Comparison of ENCODE assay signal across 29 cellular contexts in the genomic region with DNA sequence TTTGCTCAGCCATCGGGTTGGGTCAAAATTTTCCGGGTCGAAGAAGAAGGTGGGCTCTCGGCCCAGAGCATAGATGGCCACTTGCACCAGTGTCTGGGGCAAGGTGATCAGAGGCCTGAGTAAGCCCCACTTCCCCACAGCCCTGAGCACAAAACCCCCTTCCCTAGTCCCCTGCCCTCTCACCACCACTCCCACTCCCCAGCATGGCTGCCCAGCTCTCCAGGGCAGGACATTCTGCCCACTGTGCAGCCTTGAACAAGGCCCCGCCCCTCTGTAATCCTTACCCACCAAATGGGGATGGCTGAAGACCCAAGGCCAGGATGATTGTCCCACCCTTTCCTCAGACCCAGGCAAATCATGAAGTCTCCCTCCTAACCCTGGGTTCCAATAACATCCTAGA. TPM values are rescaled to one million over a fixed set of nuclear protein-coding genes. Genes with fewer than 3 reads are reported as not detected.
"Had no signal": no experiment of that assay in that cellular context is flagged by ENCODE, and none has a peak within 500 bp of the region (broad histone marks: within the 10 kb centered on the region; RNA-seq: fewer than 3 reads in every experiment).

No MANE protein-coding gene starts in this region.

- DNase-seq: activated CD4-positive, alpha-beta T cell treated with anti-CD3 and anti-CD28 coated beads, Interleukin-2, amount 10 ng/mL, durations not matched to agents 24 days and 14 days; activated CD4-positive, alpha-beta T cell treated with anti-CD3 and anti-CD28 coated beads, Interleukin-2, amount 50 U/mL, for 4 hours; activated CD8-positive, alpha-beta T cell treated with anti-CD3 and anti-CD28 coated beads for 36 hours; activated gamma-delta T cell; activated naive CD4-positive, alpha-beta T cell treated with Interleukin-2 at 50 U/mL for 16 hours; activated naive CD8-positive, alpha-beta T cell treated with anti-CD3 and anti-CD28 coated beads, Interleukin-2, amount 10 ng/mL, durations not matched to agents 7 days and 5 days; activated T-cell treated with anti-CD3 and anti-CD28 coated beads, Interleukin-2, amount 50 U/mL, for 1 hour; body of pancreas; cerebellar nuclear complex; NCI-H1092 treated with DMSO at 0.1 percent for 48 hours; NCI-H1417; NCI-H146; NCI-H187; NCI-H2029 treated with DMSO at 0.1 percent for 48 hours; NCI-H2107; NCI-H2171; NCI-H510A; NCI-H526; NCI-H748 treated with DMSO at 0.1 percent for 48 hours; NK-92 treated with Interleukin-12 subunit alpha and Interleukin-12 subunit beta, amount 100 ng/mL, for 24 hours; PC-3; Right ventricle myocardium superior; T1000; WERI-Rb-1 had no signal

- H3K4me3 ChIP-seq: body of pancreas, breast epithelium had no signal

- H3K9me3 ChIP-seq: body of pancreas, breast epithelium had no signal

- ATAC-seq: activated CD8-positive, alpha-beta T cell treated with anti-CD3 and anti-CD28 coated beads for 36 hours; body of pancreas; PC-3 had no signal

- H3K27ac Mint-ChIP-seq: activated CD4-positive, alpha-beta T cell treated with anti-CD3 and anti-CD28 coated beads, Interleukin-2, amount 10 ng/mL, durations not matched to agents 24 days and 14 days; activated CD8-positive, alpha-beta T cell treated with anti-CD3 and anti-CD28 coated beads for 36 hours; activated naive CD4-positive, alpha-beta T cell treated with anti-CD3 and anti-CD28 coated beads, Interleukin-2, amount 50 U/mL, for 24 hours; activated naive CD8-positive, alpha-beta T cell treated with anti-CD3 and anti-CD28 coated beads, Interleukin-2, amount 10 ng/mL, durations not matched to agents 7 days and 5 days; activated T-helper 2 cell treated with anti-CD3 and anti-CD28 coated beads, Interferon-gamma antibody, Interleukin-2, Interleukin-4, amounts not matched to agents 10 μg/mL and 5 μg/mL and 100 μg/mL, durations not matched to agents 14 hours and 24 hours and 36 hours had no signal

- H3K27ac ChIP-seq: body of pancreas, breast epithelium, WERI-Rb-1 had no signal

- H3K36me3 Mint-ChIP-seq: activated naive CD4-positive, alpha-beta T cell treated with anti-CD3 and anti-CD28 coated beads, Interleukin-2, amount 50 U/mL, for 24 hours; activated naive CD8-positive, alpha-beta T cell treated with anti-CD3 and anti-CD28 coated beads, Interleukin-2, amount 10 ng/mL, durations not matched to agents 7 days and 5 days had no signal

- H3K27me3 Mint-ChIP-seq: activated CD4-positive, alpha-beta T cell treated with anti-CD3 and anti-CD28 coated beads, Interleukin-2, amount 10 ng/mL, durations not matched to agents 24 days and 14 days; activated CD8-positive, alpha-beta T cell treated with anti-CD3 and anti-CD28 coated beads for 36 hours; activated naive CD4-positive, alpha-beta T cell treated with anti-CD3 and anti-CD28 coated beads, Interleukin-2, amount 50 U/mL, for 24 hours had no signal

- H3K4me3 Mint-ChIP-seq: activated CD4-positive, alpha-beta T cell treated with anti-CD3 and anti-CD28 coated beads, Interleukin-2, amount 10 ng/mL, durations not matched to agents 24 days and 14 days; activated CD8-positive, alpha-beta T cell treated with anti-CD3 and anti-CD28 coated beads for 36 hours; activated naive CD4-positive, alpha-beta T cell treated with anti-CD3 and anti-CD28 coated beads, Interleukin-2, amount 50 U/mL, for 24 hours; activated naive CD8-positive, alpha-beta T cell treated with anti-CD3 and anti-CD28 coated beads, Interleukin-2, amount 10 ng/mL, durations not matched to agents 7 days and 5 days had no signal

- H3K4me1 Mint-ChIP-seq: activated CD4-positive, alpha-beta T cell treated with anti-CD3 and anti-CD28 coated beads, Interleukin-2, amount 10 ng/mL, durations not matched to agents 24 days and 14 days; activated naive CD4-positive, alpha-beta T cell treated with anti-CD3 and anti-CD28 coated beads, Interleukin-2, amount 50 U/mL, for 24 hours; activated naive CD8-positive, alpha-beta T cell treated with anti-CD3 and anti-CD28 coated beads, Interleukin-2, amount 10 ng/mL, durations not matched to agents 7 days and 5 days had no signal

- H3K27me3 ChIP-seq: body of pancreas, breast epithelium had no signal

- H3K4me1 ChIP-seq: body of pancreas, breast epithelium had no signal

- H3K36me3 ChIP-seq: breast epithelium, WERI-Rb-1 had no signal

- H3K9me3 Mint-ChIP-seq: activated CD4-positive, alpha-beta T cell treated with anti-CD3 and anti-CD28 coated beads, Interleukin-2, amount 10 ng/mL, durations not matched to agents 24 days and 14 days; activated CD8-positive, alpha-beta T cell treated with anti-CD3 and anti-CD28 coated beads for 36 hours; activated naive CD4-positive, alpha-beta T cell treated with anti-CD3 and anti-CD28 coated beads, Interleukin-2, amount 50 U/mL, for 24 hours; activated naive CD8-positive, alpha-beta T cell treated with anti-CD3 and anti-CD28 coated beads, Interleukin-2, amount 10 ng/mL, durations not matched to agents 7 days and 5 days; activated T-helper 2 cell treated with anti-CD3 and anti-CD28 coated beads, Interferon-gamma antibody, Interleukin-2, Interleukin-4, amounts not matched to agents 10 μg/mL and 5 μg/mL and 100 μg/mL, durations not matched to agents 14 hours and 24 hours and 36 hours had no signal

RNA-seq across cellular contexts. Expression of gene CYP11A1, which starts 28.8 kb away (rescaled TPM):
- total RNA-seq: activated CD4-positive, alpha-beta T cell treated with anti-CD3 and anti-CD28 coated beads, Interleukin-2, amount 10 ng/mL, durations not matched to agents 24 days and 14 days; activated naive CD8-positive, alpha-beta T cell treated with anti-CD3 and anti-CD28 coated beads, Interleukin-2, amount 10 ng/mL, durations not matched to agents 7 days and 5 days; activated T-helper 2 cell treated with anti-CD3 and anti-CD28 coated beads, Interferon-gamma antibody, Interleukin-2, Interleukin-4, amounts not matched to agents 10 μg/mL and 5 μg/mL and 100 μg/mL, durations not matched to agents 14 hours and 24 hours and 36 hours; T-helper 1 cell treated with Interleukin-12 subunit alpha and Interleukin-12 subunit beta and Interleukin-4 antibody, amounts not matched to agents 30 ng/mL and 1 ng/mL, for 36 hours; T-helper 2 cell treated with Interferon-gamma antibody and Interleukin-4, amounts not matched to agents 100 ng/mL and 5 ng/mL, for 36 hours had no signal
